8 cellular contexts compared by ENCODE assay signal in genomic region chr13:95677564-95678386, GRCh38. TPM values are rescaled to one million over a fixed set of nuclear protein-coding genes. Genes with fewer than 3 reads are reported as not detected.
DNase-seq lines count a peak whose midpoint lies in the region; FAIRE-seq and TF ChIP-seq lines count a peak whose summit lies in the region.

No MANE protein-coding gene starts in this region.

- H2AFZ ChIP-seq in PC-9: peak overlapping the region; percentile 84

- H3K4me2 ChIP-seq in PC-9: peak overlapping the region; percentile 77
- peak overlapping the region; percentile 68 for H3K4me2 ChIP-seq in mesendoderm (ENCODE audit: low read length)

- peaks cover 4% of the 10 kb centered on the region; the same call in 1 of the 2 replicates for H3K9me3 ChIP-seq in PC-9 (ENCODE audit: insufficient read depth, low read depth)

- H4K8ac ChIP-seq in mesendoderm (ENCODE audit: low read depth, low read length): no peak overlapping the region

- intact Hi-C loops in PC-9 (cut with micrococcal nuclease; ENCODE audit: unreplicated experiment): loop anchor here (2.0 kb wide), 1 partner anchor 1755 kb away; no protein-coding TSS in a partner anchor

- H3K79me2 ChIP-seq in PC-9 (ENCODE audit: low read depth): peaks cover 69% of the 10 kb centered on the region
- H3K79me2 ChIP-seq in mesendoderm (ENCODE audit: control insufficient read depth, insufficient read depth, low read length): peaks cover 15% of the 10 kb centered on the region

- H3K4me1 ChIP-seq in PC-9 (replicated peaks; ENCODE audit: insufficient read depth) (peaks cover 33% of the 10 kb centered on the region), mesendoderm (ENCODE audit: control insufficient read depth, low read depth, low read length) (peaks cover 3% of the 10 kb centered on the region), urinary bladder (ENCODE audit: insufficient read depth) (no peaks in the 10 kb centered on the region)

- H2BK120ac ChIP-seq in mesendoderm (ENCODE audit: low read depth, low read length): no peak overlapping the region

- no CpG with 5 or more reads among the region's 31 CpGs for WGBS in mesendoderm (ENCODE audit: extremely low coverage, insufficient coverage, low lambda C conversion rate)
- under 1% methylated on average over 31 of the region's 31 CpGs for WGBS in urinary bladder

- peaks cover 6% of the 10 kb centered on the region for H3K79me1 ChIP-seq in mesendoderm (ENCODE audit: low read length)

- H3K9ac ChIP-seq in mesendoderm (ENCODE audit: low read length): peak overlapping the region; percentile 95

- peak; percentile 73 for FAIRE-seq in GM12892 (lab: Jason Lieb, UNC)

- peaks cover 5% of the 10 kb centered on the region; the same call in 1 of the 2 replicates for H3F3A ChIP-seq in PC-9 (ENCODE audit: insufficient read depth, low read depth)

- H3K36me3 ChIP-seq in PC-9 (ENCODE audit: low read depth) (no peaks in the 10 kb centered on the region), mesendoderm (ENCODE audit: control insufficient read depth, insufficient read depth, low read length) (no peaks in the 10 kb centered on the region), urinary bladder (ENCODE audit: insufficient read depth) (no peaks in the 10 kb centered on the region)

- H3K56ac ChIP-seq in mesendoderm (ENCODE audit: low read length): peak overlapping the region; percentile 99

- H2BK15ac ChIP-seq in mesendoderm (replicated peaks; ENCODE audit: low read depth): no peak overlapping the region

- H2BK5ac ChIP-seq in mesendoderm (ENCODE audit: low read length): no peak overlapping the region

- H4K5ac ChIP-seq in mesendoderm (ENCODE audit: low read length): no peak overlapping the region

- H3K4ac ChIP-seq in mesendoderm (ENCODE audit: low read depth, low read length): no peak overlapping the region

- H3K9me2 ChIP-seq in PC-9 (ENCODE audit: insufficient read depth): no peaks in the 10 kb centered on the region

- H2AK5ac ChIP-seq in mesendoderm (ENCODE audit: low read length): no peak overlapping the region

- DNase-seq in GM12892 (ENCODE audit: insufficient read length): no peak
- DNase-seq in PC-9: no peak
- no peak for DNase-seq in coronary artery (ENCODE audit: low spot score)
- DNase-seq in mesendoderm: peak; percentile 31
- no peak for DNase-seq in iPS-NIHi7 (ENCODE audit: extremely low spot score)
- no peak for DNase-seq in COR-L47 (lab: John Stamatoyannopoulos, UW)

- H3K27me3 ChIP-seq in PC-9 (ENCODE audit: insufficient read depth, low read depth) (no peaks in the 10 kb centered on the region), mesendoderm (ENCODE audit: insufficient read depth, low read length, poor library complexity) (no peaks in the 10 kb centered on the region)

- H4K20me1 ChIP-seq in PC-9 (ENCODE audit: insufficient read depth): peaks cover 4% of the 10 kb centered on the region; the same call in 1 of the 2 replicates

- TF ChIP-seq POLR2A in GM12892 (IDR thresholded peaks at IDR 0.05; ENCODE audit: low read depth, low read length): no peak

- CTCF ChIA-PET in PC-9 (lab: Charles Lee): no interaction called here

- H3K18ac ChIP-seq in mesendoderm (ENCODE audit: low read length): peak overlapping the region; percentile 69

- peak overlapping the region; percentile 83 for H3K27ac ChIP-seq in 22Rv1
- peak overlapping the region; percentile 92 for H3K27ac ChIP-seq in PC-9
- H3K27ac ChIP-seq in coronary artery: peak overlapping the region; percentile 97 to 98
- peak overlapping the region; percentile 71 for H3K27ac ChIP-seq in mesendoderm (ENCODE audit: low read depth, low read length)
- H3K27ac ChIP-seq in urinary bladder (ENCODE audit: low read depth): peak overlapping the region; percentile 89

- POLR2A ChIA-PET in PC-9 (lab: Charles Lee; ENCODE audit: unreplicated experiment): no interaction called here

- no peak for TF ChIP-seq CTCF in 22Rv1 (IDR thresholded peaks at IDR 0.05)
- no peak for TF ChIP-seq CTCF in PC-9 (conservative IDR thresholded peaks at IDR 0.05)
- TF ChIP-seq CTCF in coronary artery (IDR thresholded peaks at IDR 0.05): no peak

- peak overlapping the region; percentile 90 for H3K23ac ChIP-seq in mesendoderm (ENCODE audit: low read length)

- H3K4me3 ChIP-seq in PC-9 (peak overlapping the region; percentile 84), coronary artery (peak overlapping the region; percentile 97), mesendoderm (ENCODE audit: low read length) (peak overlapping the region; percentile 85), urinary bladder (ENCODE audit: low read depth, low read length) (peak overlapping the region; percentile 85)

- BruUV-seq in PC-9 (replicated peaks; lab: Mats Ljungman, UMichigan): no TSS peak

RNA-seq across cellular contexts. Expression of gene DNAJC3, which starts 0.8 kb away (rescaled TPM):
- polyA plus RNA-seq in GM12892 (2012; ENCODE audit: missing spikeins): 13.7 TPM
- total RNA-seq in PC-9 (2021) (8.1 and 10.5 TPM in 2 replicates), urinary bladder (71.3 TPM)
- polyA plus RNA-seq in mesendoderm (2013, experiment 1 of 2): 21.2 TPM
- 20.8 TPM for polyA plus RNA-seq in mesendoderm (2013, experiment 2 of 2)
- polyA plus RNA-seq in urinary bladder: 21.6 TPM

RNA-seq across cellular contexts. Expression of gene DZIP1, which starts 33.3 kb away (rescaled TPM):
- polyA plus RNA-seq in GM12892 (2012; ENCODE audit: missing spikeins): 8.4 TPM
- not detected in 2 replicates for total RNA-seq in PC-9 (2021)
- polyA plus RNA-seq in mesendoderm (2013, experiment 1 of 2): 30.3 TPM
- 30.8 TPM for polyA plus RNA-seq in mesendoderm (2013, experiment 2 of 2)
- total RNA-seq in urinary bladder: 52.2 TPM
- polyA plus RNA-seq in urinary bladder: 22.9 TPM

Comparison
In these comparisons a context has a peak if more than half of its experiments do, and no peak if none do; other contexts are left out.
1. RNA of gene DZIP1, which starts 33.3 kb away (total RNA-seq): 52.2 TPM in urinary bladder (single experiment); not detected in PC-9; every median in the first group is over 10 times any median in the second.
2. Peak in every context shown above with its lines, with median percentiles within 50 percentile points of each other: H3K27ac ChIP-seq and H3K4me3 ChIP-seq.